In the genomic region with DNA sequence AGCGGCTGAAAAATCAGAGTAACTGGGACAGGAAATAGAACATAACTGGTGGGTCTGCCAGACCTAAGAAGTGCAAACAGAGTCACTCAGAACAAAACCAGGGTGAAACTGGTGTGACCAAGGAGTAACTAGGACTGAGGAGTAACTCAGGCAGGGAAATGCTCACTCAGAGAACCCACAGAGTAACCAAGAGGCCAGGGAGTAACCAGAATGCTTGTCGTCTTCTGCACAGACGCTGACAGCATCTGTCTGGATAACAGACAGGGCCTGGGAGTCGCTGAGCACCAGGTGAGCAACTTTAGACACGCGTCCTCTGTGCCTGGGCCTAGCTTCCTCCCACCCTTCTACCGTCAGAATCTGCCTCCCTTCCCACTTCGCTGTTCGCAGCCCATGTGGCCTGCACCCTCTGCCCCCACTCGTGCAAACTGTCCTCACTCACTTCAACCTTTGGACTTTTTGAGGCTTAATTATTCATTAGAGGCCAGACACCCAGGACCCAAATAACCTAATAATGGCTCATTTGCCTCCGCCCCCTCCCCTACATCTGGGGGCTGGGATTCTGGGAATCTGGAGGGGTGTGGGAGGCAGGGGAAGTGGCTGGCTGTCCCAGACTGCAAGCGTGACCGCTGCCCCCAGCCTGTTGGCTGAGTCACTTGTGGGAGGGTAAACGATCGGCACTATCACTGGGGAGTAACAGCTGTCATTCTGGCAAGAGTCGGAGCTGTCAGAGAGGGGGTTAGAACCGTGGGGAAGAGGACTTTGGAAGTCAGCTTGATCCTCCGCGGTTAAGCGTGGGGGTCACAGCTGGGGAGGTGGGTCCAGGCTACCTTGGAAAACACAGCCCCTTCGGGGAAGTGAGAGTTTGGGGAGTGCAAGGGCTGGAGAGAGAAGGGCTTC, we compare ENCODE assay signal across 8 cellular contexts. TPM values are rescaled to one million over a fixed set of nuclear protein-coding genes. Genes with fewer than 3 reads are reported as not detected.
DNase-seq lines count a peak whose midpoint lies in the region; ATAC-seq and TF ChIP-seq lines count a peak whose summit lies in the region.

No MANE protein-coding gene starts in this region.

- peaks cover 72% of the 10 kb centered on the region for H3K4me1 Mint-ChIP-seq in dendritic cell treated with granulocyte-macrophage colony-stimulating factor and Interleukin-4, amounts not matched to agents 40 ng/mL and 50 ng/mL, for 4 days (ENCODE audit: low read depth)

- H3K27ac Mint-ChIP-seq in dendritic cell treated with granulocyte-macrophage colony-stimulating factor and Interleukin-4, amounts not matched to agents 40 ng/mL and 50 ng/mL, for 4 days = peak overlapping the region; percentile 92

- H3K9me3 ChIP-seq in WERI-Rb-1 (ENCODE audit: severe bottlenecking) = no peaks in the 10 kb centered on the region
- H3K9me3 ChIP-seq in mesodermal cell (ENCODE audit: control insufficient read depth, low read length) = no peaks in the 10 kb centered on the region

- H3K36me3 Mint-ChIP-seq in dendritic cell treated with granulocyte-macrophage colony-stimulating factor and Interleukin-4, amounts not matched to agents 40 ng/mL and 50 ng/mL, for 4 days (ENCODE audit: low read depth) = peaks cover 55% of the 10 kb centered on the region

- H3K4me1 ChIP-seq in mesodermal cell (ENCODE audit: control insufficient read depth, insufficient read depth, low read length, poor library complexity, severe bottlenecking) = peaks cover 22% of the 10 kb centered on the region

- 39% methylated on average over 17 to 18 of the region's 21 CpGs for WGBS in mesodermal cell (ENCODE audit: insufficient coverage in 2 of 2), 2 experiments

- H3K27me3 ChIP-seq in WERI-Rb-1 (ENCODE audit: insufficient read depth, low read depth, severe bottlenecking) = no peaks in the 10 kb centered on the region

- H3K27ac ChIP-seq in WERI-Rb-1 (peak overlapping the region; percentile 73), mesodermal cell (ENCODE audit: low read depth, low read length, severe bottlenecking) (peak overlapping the region; percentile 49)

- intact Hi-C loops in dendritic cell treated with granulocyte-macrophage colony-stimulating factor and Interleukin-4, amounts not matched to agents 40 ng/mL and 50 ng/mL, for 4 days (cut with micrococcal nuclease) = no loop called here

- H3K36me3 ChIP-seq in WERI-Rb-1 (peaks cover 6% of the 10 kb centered on the region; the same call in 1 of the 2 replicates), mesodermal cell (ENCODE audit: control insufficient read depth, insufficient read depth, low read length) (no peaks in the 10 kb centered on the region)

- no peak for TF ChIP-seq CTCF in WERI-Rb-1 (IDR thresholded peaks at IDR 0.05; ENCODE audit: low read depth, low read length)

- peak; percentile 88 for ATAC-seq in GM21717 (IDR thresholded peaks at IDR 0.05; ENCODE audit: unreplicated experiment)

- H3K9me3 Mint-ChIP-seq in dendritic cell treated with granulocyte-macrophage colony-stimulating factor and Interleukin-4, amounts not matched to agents 40 ng/mL and 50 ng/mL, for 4 days = no peaks in the 10 kb centered on the region

- no peak for TF ChIP-seq EP300 in Ishikawa (IDR thresholded peaks at IDR 0.05; ENCODE audit: borderline replicate concordance)

- peak; percentile 49 for DNase-seq in ELF-1 (ENCODE audit: low read depth, low spot score)
- DNase-seq in WERI-Rb-1 = peak; percentile 65
- peak; percentile 68 to 70 for DNase-seq in stimulated activated CD8-positive, alpha-beta memory T cell treated with anti-CD3 and anti-CD28 coated beads, Interleukin-7, amount 100 ng/mL, for 4 hours (ENCODE audit: low read depth in 2 of 2)
- no peak for DNase-seq in NCI-H187 (lab: John Stamatoyannopoulos, UW)

- H3K4me3 Mint-ChIP-seq in dendritic cell treated with granulocyte-macrophage colony-stimulating factor and Interleukin-4, amounts not matched to agents 40 ng/mL and 50 ng/mL, for 4 days = peak overlapping the region; percentile 99

- H3K27me3 Mint-ChIP-seq in dendritic cell treated with granulocyte-macrophage colony-stimulating factor and Interleukin-4, amounts not matched to agents 40 ng/mL and 50 ng/mL, for 4 days = peaks cover 6% of the 10 kb centered on the region

- TF ChIP-seq RAD21 in Ishikawa (IDR thresholded peaks at IDR 0.05; ENCODE audit: low read depth) = no peak

- H3K4me3 ChIP-seq in WERI-Rb-1 (ENCODE audit: low read depth, low read length) (peak overlapping the region; percentile 47), mesodermal cell (ENCODE audit: extremely low read depth, insufficient read depth, low read length, poor library complexity, severe bottlenecking) (peak overlapping the region; percentile 32)

TF ChIP-seq in Ishikawa, 13 proteins besides CTCF, POLR2A, EP300 and RAD21:
- TF ChIP-seq TEAD4 (IDR thresholded peaks at IDR 0.05) (0 out of 2 replicates have a peak, but pooled peaks have one; percentile 4), MAX (IDR thresholded peaks at IDR 0.05) (no peak)
TF ChIP-seq in Ishikawa: peak in this region for 1.

RNA-seq across cellular contexts. Expression of gene AQP3, which starts 0.6 kb away (rescaled TPM):
- 3.1 TPM for polyA plus RNA-seq in mesodermal cell (2013, experiment 1 of 2)
- polyA plus RNA-seq in mesodermal cell (2013, experiment 2 of 2) = 1.8 TPM

RNA-seq across cellular contexts. Expression of gene NOL6, which starts 27.0 kb away (rescaled TPM):
- polyA plus RNA-seq in mesodermal cell (2013, experiment 1 of 2) = 21.3 TPM
- polyA plus RNA-seq in mesodermal cell (2013, experiment 2 of 2) = 18.7 TPM

RNA-seq across cellular contexts. Expression of gene AQP7, which starts 44.4 kb away (rescaled TPM):
- polyA plus RNA-seq in mesodermal cell (2013, experiment 1 of 2) = not detected
- not detected for polyA plus RNA-seq in mesodermal cell (2013, experiment 2 of 2)

Comparison
In these comparisons a context has a peak if more than half of its experiments do, and no peak if none do; other contexts are left out.
1. DNase-seq: peak in ELF-1 (single experiment), WERI-Rb-1 (single experiment) and stimulated activated CD8-positive, alpha-beta memory T cell treated with anti-CD3 and anti-CD28 coated beads, Interleukin-7, amount 100 ng/mL, for 4 hours (2 of 2); none in NCI-H187 (0 of 2).